16 cellular contexts compared by ENCODE assay signal in genomic region chr18:77042583-77042982, GRCh38.
A peak's percentile ranks its signal among the peaks of the same experiment; 100 is the strongest.
DNase-seq lines count a peak whose midpoint lies in the region; ATAC-seq and TF ChIP-seq lines count a peak whose summit lies in the region.
"Had no signal": no experiment of that assay in that cellular context is flagged by ENCODE, and none has a peak within 500 bp of the region (broad histone marks: within the 10 kb centered on the region; RNA-seq: fewer than 3 reads in every experiment).

No MANE protein-coding gene starts in this region.

- no peak for TF ChIP-seq CTCF in neural progenitor cell (IDR thresholded peaks at IDR 0.05)

- no peaks in the 10 kb centered on the region for H3K27me3 Mint-ChIP-seq in activated T-cell treated with anti-CD3 and anti-CD28 coated beads, Interleukin-2, amount 50 U/mL, for 24 hours
- no peaks in the 10 kb centered on the region for H3K27me3 Mint-ChIP-seq in neural progenitor cell (ENCODE audit: insufficient read depth, low read depth)

- H4K20me1 ChIP-seq in neural progenitor cell (ENCODE audit: low read depth), result no peaks in the 10 kb centered on the region

- no peak overlapping the region for H3K9ac ChIP-seq in neural progenitor cell
- H3K9ac ChIP-seq: BLaER1 treated with 17β-estradiol and CSF1 and Interleukin-3, amounts not matched to agents 10 nM and 100 nM had no signal

- intact Hi-C loops in left cardiac atrium (cut with DNase I), result no loop called here

- no peaks in the 10 kb centered on the region for H3K9me3 ChIP-seq in neural progenitor cell (ENCODE audit: low read depth)
- H3K9me3 ChIP-seq: esophagus muscularis mucosa had no signal

- peaks cover 42% of the 10 kb centered on the region for H3K4me1 Mint-ChIP-seq in activated T-cell treated with anti-CD3 and anti-CD28 coated beads, Interleukin-2, amount 50 U/mL, for 24 hours (ENCODE audit: low read depth)
- H3K4me1 Mint-ChIP-seq in neural progenitor cell, result peaks cover 29% of the 10 kb centered on the region

- H3K4me3 Mint-ChIP-seq in activated T-cell treated with anti-CD3 and anti-CD28 coated beads, Interleukin-2, amount 50 U/mL, for 24 hours, result no peak overlapping the region
- no peak overlapping the region for H3K4me3 Mint-ChIP-seq in neural progenitor cell

- H2AFZ ChIP-seq in neural progenitor cell (replicated peaks), result no peak overlapping the region

- no peaks in the 10 kb centered on the region for H3K79me2 ChIP-seq in neural progenitor cell (ENCODE audit: low read depth)

- no peak for DNase-seq in activated T-cell treated with anti-CD3 and anti-CD28 coated beads, Interleukin-2, amount 50 U/mL, for 24 hours
- DNase-seq in activated T-cell treated with anti-CD3 and anti-CD28 coated beads, Interleukin-2, amount 50 U/mL, for 48 hours, result no peak
- DNase-seq in left cardiac atrium, result no peak
- peak; percentile 65 for DNase-seq in neural progenitor cell (ENCODE audit: low spot score)
- no peak for DNase-seq in T-helper 2 cell
- DNase-seq: 8988T; activated gamma-delta T cell treated with Interleukin-2 at 50 U/mL for 16 hours; DMS53; Kasumi-1; NCI-H1105; stimulated activated naive CD4-positive, alpha-beta T cell treated with Interleukin-2 at 50 U/mL for 16 hours had no signal

- no peak overlapping the region for H3K4me3 ChIP-seq in neural progenitor cell
- H3K4me3 ChIP-seq: BLaER1 treated with 17β-estradiol and CSF1 and Interleukin-3, amounts not matched to agents 10 nM and 100 nM; esophagus muscularis mucosa had no signal

- H3K36me3 ChIP-seq in neural progenitor cell, result no peaks in the 10 kb centered on the region

- no peaks in the 10 kb centered on the region for H3K27me3 ChIP-seq in neural progenitor cell
- H3K27me3 ChIP-seq: BLaER1 treated with 17β-estradiol and CSF1 and Interleukin-3, amounts not matched to agents 10 nM and 100 nM; esophagus muscularis mucosa had no signal

- ATAC-seq in left cardiac atrium (peak; percentile 79 to 82), GM18907 (IDR thresholded peaks at IDR 0.05; ENCODE audit: unreplicated experiment) (no peak), HG02571 (IDR thresholded peaks at IDR 0.05; ENCODE audit: unreplicated experiment) (no peak)

- peak overlapping the region; percentile 11 for H3K27ac Mint-ChIP-seq in activated T-cell treated with anti-CD3 and anti-CD28 coated beads, Interleukin-2, amount 50 U/mL, for 24 hours
- H3K27ac Mint-ChIP-seq in neural progenitor cell, result no peak overlapping the region

- H3K4me2 ChIP-seq in neural progenitor cell, result no peak overlapping the region
- H3K4me2 ChIP-seq: BLaER1 treated with 17β-estradiol and CSF1 and Interleukin-3, amounts not matched to agents 10 nM and 100 nM had no signal

- H3K27ac ChIP-seq in neural progenitor cell (no peak overlapping the region), temporal lobe (ENCODE audit: low read depth, low read length) (peak overlapping the region; percentile 97)
- H3K27ac ChIP-seq: BLaER1 treated with 17β-estradiol and CSF1 and Interleukin-3, amounts not matched to agents 10 nM and 100 nM; esophagus muscularis mucosa had no signal

- no peaks in the 10 kb centered on the region for H3K9me3 Mint-ChIP-seq in activated T-cell treated with anti-CD3 and anti-CD28 coated beads, Interleukin-2, amount 50 U/mL, for 24 hours
- peaks cover 2% of the 10 kb centered on the region for H3K9me3 Mint-ChIP-seq in neural progenitor cell

- H3K36me3 Mint-ChIP-seq in activated T-cell treated with anti-CD3 and anti-CD28 coated beads, Interleukin-2, amount 50 U/mL, for 24 hours (ENCODE audit: low read depth), result peaks cover 67% of the 10 kb centered on the region
- H3K36me3 Mint-ChIP-seq in neural progenitor cell, result no peaks in the 10 kb centered on the region

- peaks cover 19% of the 10 kb centered on the region for H3K4me1 ChIP-seq in neural progenitor cell

- H3F3A ChIP-seq in neural progenitor cell (ENCODE audit: low read depth), result no peaks in the 10 kb centered on the region

Comparison
In these comparisons a context has a peak if more than half of its experiments do, and no peak if none do; other contexts are left out.
1. ATAC-seq: peak in left cardiac atrium (2 of 2); none in GM18907 (single experiment) and HG02571 (single experiment).